Comparison of ENCODE assay signal across 9 cellular contexts in genomic region chr11:77071671-77072605, GRCh38. TPM values are rescaled to one million over a fixed set of nuclear protein-coding genes. Genes with fewer than 3 reads are reported as not detected.
A peak's percentile ranks its signal among the peaks of the same experiment; 100 is the strongest.
DNase-seq lines count a peak whose midpoint lies in the region; FAIRE-seq lines count a peak whose summit lies in the region.
"Had no signal": no experiment of that assay in that cellular context is flagged by ENCODE, and none has a peak within 500 bp of the region (broad histone marks: within the 10 kb centered on the region; RNA-seq: fewer than 3 reads in every experiment).

No MANE protein-coding gene starts in this region.

- H2AK5ac ChIP-seq in mesendoderm (ENCODE audit: low read length), result no peak overlapping the region

- no peak overlapping the region for H2BK5ac ChIP-seq in mesendoderm (ENCODE audit: low read length)

- no peak overlapping the region for H4K8ac ChIP-seq in mesendoderm (ENCODE audit: low read depth, low read length)

- H3K4ac ChIP-seq in mesendoderm (ENCODE audit: low read depth, low read length), result no peak overlapping the region

- H3K79me1 ChIP-seq in mesendoderm (ENCODE audit: low read length), result no peaks in the 10 kb centered on the region

- H4K5ac ChIP-seq in mesendoderm (ENCODE audit: low read length), result no peak overlapping the region

- peak overlapping the region; percentile 17 for H3K9ac ChIP-seq in mesendoderm (ENCODE audit: low read length)

- no peaks in the 10 kb centered on the region for H3K27me3 ChIP-seq in mesendoderm (ENCODE audit: insufficient read depth, low read length, poor library complexity)

- no peak overlapping the region for H3K27ac ChIP-seq in mesendoderm (ENCODE audit: low read depth, low read length)

- peak; percentile 56 for DNase-seq in activated effector memory CD4-positive, alpha-beta T cell treated with anti-CD3 and anti-CD28 coated beads, Interleukin-2, amount 50 U/mL, for 16 hours
- DNase-seq in activated effector memory CD4-positive, alpha-beta T cell treated with Interleukin-2 at 50 U/mL for 16 hours, result no peak
- DNase-seq in amniotic epithelial cell (ENCODE audit: low read depth) (peak; percentile 63), mesendoderm (peak; percentile 40), urothelium cell line (ENCODE audit: low spot score) (no peak), DMS153 treated with DMSO at 0.1 percent for 48 hours (lab: John Stamatoyannopoulos, UW; ENCODE audit: unreplicated experiment) (no peak), NCI-H146 (lab: John Stamatoyannopoulos, UW) (no peak), H4 (ENCODE audit: low spot score) (no peak)

- H3K4me2 ChIP-seq in mesendoderm (ENCODE audit: low read length), result no peak overlapping the region

- WGBS in mesendoderm (ENCODE audit: extremely low coverage, insufficient coverage, low lambda C conversion rate), result no CpG with 5 or more reads among the region's 15 CpGs

- H3K4me1 ChIP-seq in mesendoderm (ENCODE audit: control insufficient read depth, low read depth, low read length), result no peaks in the 10 kb centered on the region

- H3K36me3 ChIP-seq in mesendoderm (ENCODE audit: control insufficient read depth, insufficient read depth, low read length), result no peaks in the 10 kb centered on the region

- no peaks in the 10 kb centered on the region for H3K79me2 ChIP-seq in mesendoderm (ENCODE audit: control insufficient read depth, insufficient read depth, low read length)

- FAIRE-seq in urothelium cell line (lab: Jason Lieb, UNC), result peak; percentile 9

- H2BK120ac ChIP-seq in mesendoderm (ENCODE audit: low read depth, low read length), result no peak overlapping the region

- peak overlapping the region; percentile 52 for H3K56ac ChIP-seq in mesendoderm (ENCODE audit: low read length)

- H2BK15ac ChIP-seq in mesendoderm (replicated peaks; ENCODE audit: low read depth), result no peak overlapping the region

- H3K4me3 ChIP-seq in mesendoderm (ENCODE audit: low read length), result no peak overlapping the region

- H3K18ac ChIP-seq in mesendoderm (ENCODE audit: low read length), result no peak overlapping the region

- no peak overlapping the region for H3K23ac ChIP-seq in mesendoderm (ENCODE audit: low read length)

RNA-seq across cellular contexts. Expression of gene CAPN5, which starts 5.2 kb away (rescaled TPM):
- 13.6 TPM for polyA plus RNA-seq in mesendoderm (2013, experiment 1 of 2)
- polyA plus RNA-seq in mesendoderm (2013, experiment 2 of 2), result 13.4 TPM
- 4.5 and 8.8 TPM in 2 replicates for total RNA-seq in H4 (2014; rRNA removed; shearing (Covaris generic))

RNA-seq across cellular contexts. Expression of gene OMP, which starts 30.7 kb away (rescaled TPM):
- polyA plus RNA-seq in mesendoderm (2013, experiment 1 of 2), result 0.11 TPM
- not detected for polyA plus RNA-seq in mesendoderm (2013, experiment 2 of 2)
- not detected in 2 replicates for total RNA-seq in H4 (2014; rRNA removed; shearing (Covaris generic))
- total RNA-seq: OCI-LY7 had no signal

RNA-seq across cellular contexts. Expression of gene B3GNT6, which starts 37.7 kb away (rescaled TPM):
- 0.03 TPM for polyA plus RNA-seq in mesendoderm (2013, experiment 1 of 2)
- 0.06 TPM for polyA plus RNA-seq in mesendoderm (2013, experiment 2 of 2)
- total RNA-seq in H4 (2014; rRNA removed; shearing (Covaris generic)), result not detected in 2 replicates
- total RNA-seq: OCI-LY7 had no signal

RNA-seq across cellular contexts. Expression of gene MYO7A, which starts 56.1 kb away (rescaled TPM):
- 0.51 TPM for polyA plus RNA-seq in mesendoderm (2013, experiment 1 of 2)
- 0.49 TPM for polyA plus RNA-seq in mesendoderm (2013, experiment 2 of 2)
- 0.35 and 1.4 TPM in 2 replicates for total RNA-seq in H4 (2014; rRNA removed; shearing (Covaris generic))
- total RNA-seq: OCI-LY7 had no signal

Comparison
In these comparisons a context has a peak if more than half of its experiments do, and no peak if none do; other contexts are left out.
1. DNase-seq: peak in activated effector memory CD4-positive, alpha-beta T cell treated with anti-CD3 and anti-CD28 coated beads, Interleukin-2, amount 50 U/mL, for 16 hours (single experiment), amniotic epithelial cell (single experiment) and mesendoderm (single experiment); none in activated effector memory CD4-positive, alpha-beta T cell treated with Interleukin-2 at 50 U/mL for 16 hours (single experiment), urothelium cell line (single experiment), DMS153 treated with DMSO at 0.1 percent for 48 hours (single experiment), NCI-H146 (single experiment) and H4 (single experiment).